In genomic region chr15:88568589-88568988, GRCh38 we compare ENCODE assay signal across 1 cellular context.
TF ChIP-seq lines count a peak whose summit lies in the region.

No MANE protein-coding gene starts in this region.

TF ChIP-seq in HEK293, 187 proteins besides CTCF, POLR2A, EP300 and RAD21 (continued from another document):
- TF ChIP-seq MYNN (tag by site-specific recombination; IDR thresholded peaks at IDR 0.05; ENCODE audit: borderline replicate concordance) (0 out of 2 replicates have a peak, but pooled peaks have one; percentile 34), IKZF3 (tag by site-specific recombination; IDR thresholded peaks at IDR 0.05) (no peak)
